9 cellular contexts compared by ENCODE assay signal in the genomic region with DNA sequence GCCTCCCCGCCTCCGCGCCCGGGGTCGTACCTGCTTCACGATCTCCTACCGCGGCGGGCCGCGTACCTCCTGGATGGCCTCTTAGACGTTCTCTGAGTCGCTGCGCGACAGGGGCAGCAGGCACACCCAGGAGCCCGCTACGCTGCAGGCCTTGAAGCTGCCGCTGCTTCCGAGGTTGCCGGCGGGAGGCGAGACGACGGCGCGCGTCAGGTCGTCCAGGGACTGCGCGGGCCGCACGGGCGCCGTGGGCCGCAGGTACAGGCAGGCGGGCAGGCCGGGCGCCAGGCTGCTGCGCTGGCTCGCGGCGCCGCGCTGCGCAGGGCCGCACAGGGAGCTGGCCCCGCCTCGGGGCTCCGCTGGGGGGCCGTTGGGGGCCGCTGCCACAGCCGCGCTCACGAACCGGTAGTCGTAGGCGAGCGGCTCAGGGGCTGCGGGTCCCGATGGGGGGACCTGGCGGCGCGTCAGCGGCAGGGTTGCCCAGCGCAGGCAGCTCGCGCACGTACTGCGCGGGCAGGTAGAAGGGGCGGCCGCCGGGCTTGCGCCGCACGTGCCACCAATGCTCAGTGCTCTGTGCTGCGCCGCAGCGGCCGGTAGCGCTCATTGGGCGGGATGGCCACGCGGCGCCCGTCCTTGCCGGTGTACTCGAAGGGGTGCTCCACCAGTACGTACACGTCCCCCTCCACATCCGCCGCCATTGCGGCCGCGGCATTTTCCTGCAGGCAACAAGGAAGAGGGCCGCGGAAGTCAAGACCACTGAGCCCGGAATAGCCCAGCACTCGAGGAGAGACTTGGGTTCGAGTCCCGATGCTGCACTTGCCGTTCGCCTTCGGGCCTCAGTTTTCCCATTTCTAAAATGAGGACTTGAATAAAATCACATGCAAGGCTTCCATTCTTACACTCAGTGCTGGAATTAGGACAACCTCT.
A peak's percentile ranks its signal among the peaks of the same experiment; 100 is the strongest.
DNase-seq lines count a peak whose midpoint lies in the region; ATAC-seq, FAIRE-seq and TF ChIP-seq lines count a peak whose summit lies in the region.
"Had no signal": no experiment of that assay in that cellular context is flagged by ENCODE, and none has a peak within 500 bp of the region (broad histone marks: within the 10 kb centered on the region; RNA-seq: fewer than 3 reads in every experiment).

No MANE protein-coding gene starts in this region.

- TF ChIP-seq CTCF in GM12865 (IDR thresholded peaks at IDR 0.05; ENCODE audit: insufficient read depth, low read depth, low read length, missing control alignments), result no peak
- TF ChIP-seq CTCF in endothelial cell (IDR thresholded peaks at IDR 0.05; ENCODE audit: unreplicated experiment), result no peak
- TF ChIP-seq CTCF in neural crest cell (conservative IDR thresholded peaks at IDR 0.05), result no peak

- peak overlapping the region; percentile 80 for H3K9ac ChIP-seq in NT2/D1 (ENCODE audit: insufficient read length, low read depth)

- H3K4me3 ChIP-seq in GM12865 (ENCODE audit: low read depth, low read length) (peak overlapping the region; percentile 20; the same call in 1 of the 2 replicates), NT2/D1 (ENCODE audit: insufficient read length, low read depth) (peak overlapping the region; percentile 50)

- H3K9me3 Mint-ChIP-seq in endothelial cell (ENCODE audit: unreplicated experiment) (no peaks in the 10 kb centered on the region), neural crest cell (no peaks in the 10 kb centered on the region)

- peaks cover 22% of the 10 kb centered on the region for H3K4me1 ChIP-seq in NT2/D1 (ENCODE audit: insufficient read depth, insufficient read length)

- H3K4me3 Mint-ChIP-seq in endothelial cell (ENCODE audit: unreplicated experiment), result peak overlapping the region; percentile 94
- peak overlapping the region; percentile 49 for H3K4me3 Mint-ChIP-seq in neural crest cell

- no peak for ATAC-seq in GM21381 (IDR thresholded peaks at IDR 0.05; ENCODE audit: unreplicated experiment)

- H3K36me3 ChIP-seq in NT2/D1 (ENCODE audit: insufficient read depth, insufficient read length, low read length), result peaks cover 5% of the 10 kb centered on the region

- peak; percentile 63 for DNase-seq in GM12865 (ENCODE audit: low read depth)
- no peak for DNase-seq in NT2/D1 (ENCODE audit: low read depth, low spot score)
- peak; percentile 53 for DNase-seq in endothelial cell (ENCODE audit: low spot score)
- DNase-seq in neural crest cell (ENCODE audit: low read depth, low spot score), result no peak
- DNase-seq in GM12891 (ENCODE audit: insufficient read length, low spot score), result no peak
- DNase-seq in GF-D8 (lab: John Stamatoyannopoulos, UW), result no peak
- DNase-seq in iPS-NIHi7 (ENCODE audit: extremely low spot score), result no peak

- H3K4me1 Mint-ChIP-seq in endothelial cell (ENCODE audit: unreplicated experiment), result peaks cover 43% of the 10 kb centered on the region
- H3K4me1 Mint-ChIP-seq in neural crest cell, result peaks cover 11% of the 10 kb centered on the region

- H3K36me3 Mint-ChIP-seq in endothelial cell (ENCODE audit: low read depth, unreplicated experiment) (peaks cover 26% of the 10 kb centered on the region), neural crest cell (ENCODE audit: low read depth) (no peaks in the 10 kb centered on the region)

- H3K9me3 ChIP-seq in NT2/D1 (ENCODE audit: insufficient read depth, low read length), result no peaks in the 10 kb centered on the region

- no peak for FAIRE-seq in GM12891 (lab: Jason Lieb, UNC)
- FAIRE-seq: endothelial cell of umbilical vein had no signal

- H3K27ac Mint-ChIP-seq in endothelial cell (ENCODE audit: unreplicated experiment), result peak overlapping the region; percentile 67
- H3K27ac Mint-ChIP-seq in neural crest cell (ENCODE audit: unreplicated experiment), result no peak overlapping the region

- H3K27me3 Mint-ChIP-seq in endothelial cell (ENCODE audit: unreplicated experiment) (peaks cover 40% of the 10 kb centered on the region), neural crest cell (ENCODE audit: low read depth) (peaks cover 80% of the 10 kb centered on the region)

- TF ChIP-seq POLR2A in GM12891 (IDR thresholded peaks at IDR 0.05; ENCODE audit: low read depth, low read length), result no peak

- H3K27me3 ChIP-seq in NT2/D1 (ENCODE audit: insufficient read depth, insufficient read length), result peaks cover 81% of the 10 kb centered on the region

TF ChIP-seq in GM12891, 5 proteins besides CTCF, POLR2A, EP300 and RAD21:
- TF ChIP-seq POU2F2 (IDR thresholded peaks at IDR 0.05; ENCODE audit: low read depth, low read length) (no peak), PAX5 (IDR thresholded peaks at IDR 0.05; ENCODE audit: insufficient read depth, low read length, severe bottlenecking) (no peak), SPI1 (IDR thresholded peaks at IDR 0.05; ENCODE audit: low read depth, low read length) (no peak), POLR2AphosphoS5 (IDR thresholded peaks at IDR 0.05; ENCODE audit: low read depth, low read length) (no peak)

Comparison
In these comparisons a context has a peak if more than half of its experiments do, and no peak if none do; other contexts are left out.
1. DNase-seq: peak in GM12865 (single experiment) and endothelial cell (single experiment); none in NT2/D1 (single experiment), neural crest cell (single experiment), GM12891 (single experiment), GF-D8 (single experiment) and iPS-NIHi7 (single experiment).